11 cellular contexts compared by ENCODE assay signal in the genomic region with DNA sequence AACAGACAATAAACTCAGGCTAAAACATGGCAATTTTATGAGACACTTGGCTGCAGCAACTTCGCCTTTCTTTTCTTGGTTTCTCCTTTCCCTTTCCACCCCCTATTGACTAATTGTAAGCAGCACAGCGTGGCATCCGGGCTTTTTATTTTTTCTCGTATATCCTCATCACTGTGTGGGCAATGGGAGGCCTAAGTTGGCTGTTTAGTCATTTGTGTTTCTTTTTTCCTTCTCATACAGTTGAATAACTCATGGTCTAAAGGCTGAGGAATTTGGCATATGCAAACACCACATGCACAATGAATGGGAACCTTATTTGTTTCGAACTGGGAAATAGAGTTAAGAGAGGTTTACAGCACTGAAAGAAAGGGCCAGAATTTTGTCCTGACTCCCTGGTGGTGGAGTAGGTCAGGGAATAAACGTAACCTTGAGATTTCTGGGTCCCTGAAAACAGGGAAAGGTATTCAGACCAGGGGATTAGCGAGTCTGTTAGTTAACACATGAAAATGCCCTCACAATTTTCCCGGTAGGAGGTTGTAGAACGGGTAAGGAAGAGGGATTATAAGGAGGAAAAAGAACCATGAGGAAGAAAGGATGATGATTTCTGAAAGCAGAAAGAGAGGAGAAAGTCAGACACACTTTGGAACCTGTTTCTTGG.
DNase-seq lines count a peak whose midpoint lies in the region; ATAC-seq, FAIRE-seq and TF ChIP-seq lines count a peak whose summit lies in the region.
"Had no signal": no experiment of that assay in that cellular context is flagged by ENCODE, and none has a peak within 500 bp of the region (broad histone marks: within the 10 kb centered on the region; RNA-seq: fewer than 3 reads in every experiment).

No MANE protein-coding gene starts in this region.

- intact Hi-C loops in MCF 10A (cut with micrococcal nuclease) (no loop called here), breast epithelium (cut with DNase I; ENCODE audit: low total_unique reads) (no loop called here)

- H3K4me1 ChIP-seq in breast epithelium: no peaks in the 10 kb centered on the region

- TF ChIP-seq CTCF in MCF 10A (IDR thresholded peaks at IDR 0.05; ENCODE audit: unreplicated experiment): no peak
- TF ChIP-seq CTCF in breast epithelium (IDR thresholded peaks at IDR 0.05): no peak
- no peak for TF ChIP-seq CTCF in bronchial epithelial cell (IDR thresholded peaks at IDR 0.05; ENCODE audit: insufficient read depth, low read length, severe bottlenecking)
- peak; percentile 47 for TF ChIP-seq CTCF in type B pancreatic cell (conservative IDR thresholded peaks at IDR 0.05)

- H3K36me3 Mint-ChIP-seq in MCF 10A (ENCODE audit: insufficient read depth, unreplicated experiment) (no peaks in the 10 kb centered on the region), type B pancreatic cell (no peaks in the 10 kb centered on the region)
- H3K36me3 Mint-ChIP-seq: activated naive CD8-positive, alpha-beta T cell treated with anti-CD3 and anti-CD28 coated beads for 36 hours had no signal

- CTCF ChIA-PET in MCF 10A (lab: Yijun Ruan, JAX): interaction anchor here (0.6 kb wide), 1 partner anchor 252 kb away, joined by 3 read pairs; no protein-coding TSS in a partner anchor

- no peak overlapping the region for H3K27ac ChIP-seq in breast epithelium

- DNase-seq in MCF 10A (ENCODE audit: unreplicated experiment) (peak; percentile 8), breast epithelium (ENCODE audit: low spot score in 2 of 2) (no peak), bronchial epithelial cell (ENCODE audit: low read depth) (peak; percentile 20), medulla oblongata (ENCODE audit: extremely low spot score) (peak; percentile 10), type B pancreatic cell (ENCODE audit: extremely low spot score, unreplicated experiment) (no peak), NCI-H2107 (lab: John Stamatoyannopoulos, UW) (no peak)
- DNase-seq: activated naive CD8-positive, alpha-beta T cell treated with anti-CD3 and anti-CD28 coated beads for 36 hours; AML-193; NCI-H1436 treated with DMSO at 0.1 percent for 48 hours had no signal

- FAIRE-seq in bronchial epithelial cell (lab: Jason Lieb, UNC): no peak

- no peak overlapping the region for H3K27ac Mint-ChIP-seq in MCF 10A (ENCODE audit: low read depth, unreplicated experiment)
- no peak overlapping the region for H3K27ac Mint-ChIP-seq in type B pancreatic cell
- H3K27ac Mint-ChIP-seq: activated naive CD8-positive, alpha-beta T cell treated with anti-CD3 and anti-CD28 coated beads for 36 hours had no signal

- POLR2A ChIA-PET in MCF 10A (lab: Yijun Ruan, JAX): no interaction called here

- H3K4me3 Mint-ChIP-seq in MCF 10A (ENCODE audit: unreplicated experiment) (no peak overlapping the region), type B pancreatic cell (peak overlapping the region; percentile 16)
- H3K4me3 Mint-ChIP-seq: activated naive CD8-positive, alpha-beta T cell treated with anti-CD3 and anti-CD28 coated beads for 36 hours had no signal

- BruUV-seq in MCF 10A (replicated peaks; lab: Mats Ljungman, UMichigan): no TSS peak

- H3K9me3 Mint-ChIP-seq in MCF 10A (ENCODE audit: unreplicated experiment) (no peaks in the 10 kb centered on the region), type B pancreatic cell (no peaks in the 10 kb centered on the region)
- H3K9me3 Mint-ChIP-seq: activated naive CD8-positive, alpha-beta T cell treated with anti-CD3 and anti-CD28 coated beads for 36 hours had no signal

- peaks cover 7 to 10% of the 10 kb centered on the region in 2 donors for H3K9me3 ChIP-seq in breast epithelium

- no peaks in the 10 kb centered on the region for H3K27me3 Mint-ChIP-seq in MCF 10A (ENCODE audit: insufficient read depth, unreplicated experiment)
- H3K27me3 Mint-ChIP-seq in type B pancreatic cell: peaks cover 16% of the 10 kb centered on the region
- H3K27me3 Mint-ChIP-seq: activated naive CD8-positive, alpha-beta T cell treated with anti-CD3 and anti-CD28 coated beads for 36 hours had no signal

- no peak for TF ChIP-seq POLR2A in breast epithelium (IDR thresholded peaks at IDR 0.05)

- H3K36me3 ChIP-seq in breast epithelium (no peaks in the 10 kb centered on the region), bronchial epithelial cell (ENCODE audit: control insufficient read depth, insufficient read depth, low read length) (no peaks in the 10 kb centered on the region)

- ATAC-seq in GM21723 (IDR thresholded peaks at IDR 0.05; ENCODE audit: unreplicated experiment): no peak
- no peak for ATAC-seq in GM19455 (IDR thresholded peaks at IDR 0.05; ENCODE audit: unreplicated experiment)

- H3K4me3 ChIP-seq in breast epithelium: no peak overlapping the region
- no peak overlapping the region for H3K4me3 ChIP-seq in bronchial epithelial cell (ENCODE audit: low read depth, low read length)

- H3K4me1 Mint-ChIP-seq in MCF 10A (ENCODE audit: insufficient read depth, unreplicated experiment): no peaks in the 10 kb centered on the region
- H3K4me1 Mint-ChIP-seq in type B pancreatic cell (ENCODE audit: unreplicated experiment): peaks cover 12% of the 10 kb centered on the region
- H3K4me1 Mint-ChIP-seq: activated naive CD8-positive, alpha-beta T cell treated with anti-CD3 and anti-CD28 coated beads for 36 hours had no signal

- H3K27me3 ChIP-seq in breast epithelium: no peaks in the 10 kb centered on the region
- no peaks in the 10 kb centered on the region for H3K27me3 ChIP-seq in bronchial epithelial cell (ENCODE audit: control insufficient read depth, insufficient read depth, low read length)

Comparison
In these comparisons a context has a peak if more than half of its experiments do, and no peak if none do; other contexts are left out.
1. DNase-seq: peak in MCF 10A (single experiment), bronchial epithelial cell (single experiment) and medulla oblongata (single experiment); none in breast epithelium (0 of 2), type B pancreatic cell (single experiment) and NCI-H2107 (single experiment).